Comparison of ENCODE assay signal across 1 cellular context in genomic region chr5:72619251-72619650, GRCh38.
TF ChIP-seq lines count a peak whose summit lies in the region.

No MANE protein-coding gene starts in this region.

TF ChIP-seq in IMR-90, 13 proteins besides CTCF, POLR2A, EP300 and RAD21 (continued from another document):
- TF ChIP-seq ELK1 (IDR thresholded peaks at IDR 0.05; ENCODE audit: borderline replicate concordance, low read depth, low read length) (no peak), SMC3 (IDR thresholded peaks at IDR 0.05; ENCODE audit: low read depth, low read length) (no peak), MXI1 (IDR thresholded peaks at IDR 0.05; ENCODE audit: borderline replicate concordance, low read depth, low read length) (no peak), BHLHE40 (IDR thresholded peaks at IDR 0.05; ENCODE audit: low read depth, low read length) (no peak)
- TF ChIP-seq, protein P1, sequence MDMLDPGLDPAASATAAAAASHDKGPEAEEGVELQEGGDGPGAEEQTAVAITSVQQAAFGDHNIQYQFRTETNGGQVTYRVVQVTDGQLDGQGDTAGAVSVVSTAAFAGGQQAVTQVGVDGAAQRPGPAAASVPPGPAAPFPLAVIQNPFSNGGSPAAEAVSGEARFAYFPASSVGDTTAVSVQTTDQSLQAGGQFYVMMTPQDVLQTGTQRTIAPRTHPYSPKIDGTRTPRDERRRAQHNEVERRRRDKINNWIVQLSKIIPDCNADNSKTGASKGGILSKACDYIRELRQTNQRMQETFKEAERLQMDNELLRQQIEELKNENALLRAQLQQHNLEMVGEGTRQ (IDR thresholded peaks at IDR 0.05; ENCODE audit: low read depth, low read length), result no peak
